Comparison of ENCODE assay signal across 18 cellular contexts in the genomic region with DNA sequence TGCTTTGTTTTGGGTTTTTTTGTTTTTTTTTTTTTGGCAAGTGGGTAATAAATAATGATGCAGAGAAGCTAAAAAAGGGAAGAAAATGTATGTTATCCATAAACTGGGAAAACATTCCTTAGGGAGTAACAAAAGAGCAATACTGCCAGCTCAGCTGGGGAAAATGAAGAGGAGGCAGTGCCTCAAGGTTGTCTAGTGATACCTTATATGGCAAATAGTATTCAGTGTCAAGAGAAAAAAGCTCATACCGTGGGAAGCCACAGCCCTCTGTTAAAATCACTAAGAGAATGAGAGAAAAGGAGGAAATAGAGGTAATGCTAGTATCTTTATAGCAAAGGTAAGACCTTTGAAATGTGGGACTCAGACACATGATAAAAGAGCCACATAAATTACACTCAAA. TPM values are rescaled to one million over a fixed set of nuclear protein-coding genes. Genes with fewer than 3 reads are reported as not detected.
DNase-seq lines count a peak whose midpoint lies in the region; ATAC-seq, FAIRE-seq and TF ChIP-seq lines count a peak whose summit lies in the region.
"Had no signal": no experiment of that assay in that cellular context is flagged by ENCODE, and none has a peak within 500 bp of the region (broad histone marks: within the 10 kb centered on the region; RNA-seq: fewer than 3 reads in every experiment).

No MANE protein-coding gene starts in this region.

- no peaks in the 10 kb centered on the region for H3K79me2 ChIP-seq in HepG2 (ENCODE audit: insufficient read depth, low read length)

- 4% methylated on average over 1 of the region's 1 CpG for WGBS in HepG2 (ENCODE audit: low lambda C conversion rate)
- 78% methylated on average over 1 of the region's 1 CpG for WGBS in right lobe of liver (ENCODE audit: insufficient coverage, low coverage, low lambda C conversion rate, missing lambda C conversion rate)
- WGBS in mesenchymal stem cell = 73% methylated on average over 1 of the region's 1 CpG

- BruUV-seq in HepG2 (replicated peaks; lab: Mats Ljungman, UMichigan) = no TSS peak

- no peak overlapping the region for H3K4ac ChIP-seq in mesenchymal stem cell (ENCODE audit: low read depth in 1 of 2, low read length in 2 of 2)

- H4K91ac ChIP-seq in mesenchymal stem cell (ENCODE audit: low read length) = no peak overlapping the region

- no peak overlapping the region for H3K18ac ChIP-seq in mesenchymal stem cell (ENCODE audit: low read depth in 1 of 2, low read length in 2 of 2)

- in situ Hi-C loops in HepG2 (cut with HindIII; ENCODE audit: extremely low pct_ligation_motif_present, low pct_unique_long_range_greater_than_20kb) = no loop called here

- no peak overlapping the region for H2BK120ac ChIP-seq in mesenchymal stem cell (ENCODE audit: low read depth, low read length)

- no peak for FAIRE-seq in HepG2 (lab: Jason Lieb, UNC)

- H3K4me2 ChIP-seq in HepG2 (ENCODE audit: low read depth, low read length) (no peak overlapping the region), mesenchymal stem cell (ENCODE audit: low read length, poor library complexity, severe bottlenecking) (no peak overlapping the region)

- ATAC-seq in HepG2 = no peak
- ATAC-seq in right lobe of liver = no peak
- ATAC-seq in SK-N-SH treated with all-trans-retinoic acid at 6 μM for 48 hours = peak; percentile 33
- ATAC-seq in left lobe of liver = no peak
- no peak for ATAC-seq in HG03432 (IDR thresholded peaks at IDR 0.05; ENCODE audit: unreplicated experiment)

- H3K27me3 ChIP-seq in HepG2 (ENCODE audit: control insufficient read depth in 1 of 2, insufficient read depth in 2 of 2, low read length in 2 of 2) (no peaks in the 10 kb centered on the region; a peak in 1 of 5 replicates), right lobe of liver (no peaks in the 10 kb centered on the region), mesenchymal stem cell (ENCODE audit: control insufficient read depth in 1 of 2, insufficient read depth in 1 of 2, low read length in 2 of 2) (no peaks in the 10 kb centered on the region), tibial artery (no peaks in the 10 kb centered on the region)
- H3K27me3 ChIP-seq: BLaER1 treated with 17β-estradiol and CSF1 and Interleukin-3, amounts not matched to agents 10 nM and 100 nM had no signal

- no peak overlapping the region for H3K27ac ChIP-seq in HepG2 (ENCODE audit: extremely low read length, insufficient read depth, low read length)
- H3K27ac ChIP-seq in right lobe of liver = no peak overlapping the region
- H3K27ac ChIP-seq in mesenchymal stem cell (ENCODE audit: low read length, poor library complexity, severe bottlenecking) = no peak overlapping the region
- H3K27ac ChIP-seq in tibial artery = no peak overlapping the region
- H3K27ac ChIP-seq: BLaER1 treated with 17β-estradiol and CSF1 and Interleukin-3, amounts not matched to agents 10 nM and 100 nM had no signal

- H2BK5ac ChIP-seq in mesenchymal stem cell (ENCODE audit: low read depth, low read length, poor library complexity, severe bottlenecking) = no peak overlapping the region

- TF ChIP-seq EP300 in HepG2 (IDR thresholded peaks at IDR 0.05; ENCODE audit: low read depth in 2 of 2, low read length in 2 of 2) = no peak
- TF ChIP-seq EP300 in HepG2 (CRISPR knock-in tag; IDR thresholded peaks at IDR 0.05; ENCODE audit: borderline replicate concordance) = no peak

- no peak overlapping the region for H3K14ac ChIP-seq in mesenchymal stem cell (ENCODE audit: low read length in 2 of 2)

- H3K4me1 ChIP-seq in HepG2 (ENCODE audit: insufficient read depth, low read length) = no peaks in the 10 kb centered on the region
- H3K4me1 ChIP-seq in right lobe of liver = no peaks in the 10 kb centered on the region
- H3K4me1 ChIP-seq in mesenchymal stem cell (ENCODE audit: control insufficient read depth, insufficient read depth, low read depth, low read length) = no peaks in the 10 kb centered on the region
- H3K4me1 ChIP-seq in tibial artery = peaks cover 0 to 4% (median 0%) of the 10 kb centered on the region in 4 donors
- H3K4me1 ChIP-seq: HAP-1 had no signal

- POLR2A ChIA-PET in HepG2 (lab: Yijun Ruan, JAX) = no interaction called here

- H2AFZ ChIP-seq in HepG2 (ENCODE audit: low read length) = no peak overlapping the region
- H2AFZ ChIP-seq in mesenchymal stem cell (ENCODE audit: low read depth, low read length) = no peak overlapping the region

- TF ChIP-seq CTCF in HepG2 (CRISPR knock-in tag; IDR thresholded peaks at IDR 0.05) = no peak
- no peak for TF ChIP-seq CTCF in right lobe of liver (IDR thresholded peaks at IDR 0.05)
- no peak for TF ChIP-seq CTCF in tibial artery (IDR thresholded peaks at IDR 0.05)

- DNase-seq in HepG2 (ENCODE audit: low spot score) (no peak), right lobe of liver (no peak), mesenchymal stem cell (peak; percentile 15), left lobe of liver (ENCODE audit: low spot score) (no peak), tibial artery (no peak), foreskin melanocyte (no peak)
- DNase-seq: KBM-7, NCI-H1092, NCI-H2107, NCI-H226, NCI-H526, RPMI8226 had no signal

- no peaks in the 10 kb centered on the region for H3K79me1 ChIP-seq in mesenchymal stem cell (replicated peaks; ENCODE audit: low read length, poor library complexity, severe bottlenecking)

- H3K4me3 ChIP-seq in HepG2 (replicated peaks in 1 of 3; ENCODE audit: insufficient read depth in 1 of 3, low read depth in 2 of 3, low read length in 3 of 3) (no peak overlapping the region), right lobe of liver (no peak overlapping the region), mesenchymal stem cell (ENCODE audit: insufficient read depth in 1 of 2, low read depth in 1 of 2, low read length in 2 of 2) (no peak overlapping the region), tibial artery (no peak overlapping the region)
- H3K4me3 ChIP-seq: BLaER1 treated with 17β-estradiol and CSF1 and Interleukin-3, amounts not matched to agents 10 nM and 100 nM; HAP-1 had no signal

- H4K20me1 ChIP-seq in HepG2 (ENCODE audit: insufficient read depth, low read length) = no peaks in the 10 kb centered on the region
- H4K20me1 ChIP-seq: BLaER1 treated with 17β-estradiol and CSF1 and Interleukin-3, amounts not matched to agents 10 nM and 100 nM had no signal

- no peak for TF ChIP-seq POLR2A in HepG2 (IDR thresholded peaks at IDR 0.05; ENCODE audit: insufficient read depth in 1 of 2, low read depth in 2 of 2, low read length in 2 of 2)
- no peak for TF ChIP-seq POLR2A in right lobe of liver (IDR thresholded peaks at IDR 0.05)

- intact Hi-C loops in HepG2 (cut with micrococcal nuclease; ENCODE audit: unreplicated experiment) (no loop called here), right lobe of liver (cut with DNase I) (no loop called here), tibial artery (cut with DNase I; ENCODE audit: low total_unique reads) (no loop called here)

- TF ChIP-seq RAD21 in HepG2 (CRISPR knock-in tag; IDR thresholded peaks at IDR 0.05) = no peak

- no peak overlapping the region for H2BK15ac ChIP-seq in mesenchymal stem cell (ENCODE audit: low read depth, poor library complexity, severe bottlenecking)

- H3K36me3 ChIP-seq in HepG2 (replicated peaks in 1 of 2; ENCODE audit: control insufficient read depth in 1 of 2, insufficient read depth in 2 of 2, low read length in 2 of 2) (no peaks in the 10 kb centered on the region), right lobe of liver (no peaks in the 10 kb centered on the region), mesenchymal stem cell (ENCODE audit: control insufficient read depth in 1 of 2, insufficient read depth in 2 of 2, low read depth in 1 of 2, low read length in 2 of 2) (no peaks in the 10 kb centered on the region), tibial artery (no peaks in the 10 kb centered on the region)
- H3K36me3 ChIP-seq: BLaER1 treated with 17β-estradiol and CSF1 and Interleukin-3, amounts not matched to agents 10 nM and 100 nM; HAP-1 had no signal

- H3K9ac ChIP-seq in HepG2 (ENCODE audit: insufficient read depth, low read depth, low read length) (no peak overlapping the region), mesenchymal stem cell (ENCODE audit: low read length) (no peak overlapping the region)
- H3K9ac ChIP-seq: BLaER1 treated with 17β-estradiol and CSF1 and Interleukin-3, amounts not matched to agents 10 nM and 100 nM had no signal

- no peak overlapping the region for H3K23ac ChIP-seq in mesenchymal stem cell (ENCODE audit: low read length in 2 of 2)

- H2AK5ac ChIP-seq in mesenchymal stem cell (ENCODE audit: low read length, severe bottlenecking) = no peak overlapping the region

- CTCF ChIA-PET in HepG2 (lab: Yijun Ruan, JAX; ENCODE audit: low intra/inter-chr PET ratio, low total read pairs) = no interaction called here

- no peak overlapping the region for H2BK12ac ChIP-seq in mesenchymal stem cell (ENCODE audit: low read length in 2 of 2)

- H3K9me3 ChIP-seq in HepG2 (ENCODE audit: low read length) = no peaks in the 10 kb centered on the region
- H3K9me3 ChIP-seq in right lobe of liver = no peaks in the 10 kb centered on the region
- no peaks in the 10 kb centered on the region for H3K9me3 ChIP-seq in mesenchymal stem cell (ENCODE audit: control insufficient read depth, low read length)
- no peaks in the 10 kb centered on the region for H3K9me3 ChIP-seq in tibial artery
- H3K9me3 ChIP-seq: BLaER1 treated with 17β-estradiol and CSF1 and Interleukin-3, amounts not matched to agents 10 nM and 100 nM; HAP-1 had no signal

- no peak overlapping the region for H4K8ac ChIP-seq in mesenchymal stem cell (ENCODE audit: low read length)

RNA-seq across cellular contexts. Expression of a gene that starts 47.1 kb away (rescaled TPM):
- total RNA-seq in HepG2 (2016; rRNA removed; fragmentation: Illumina TruSeq; extraction: Trizol) = 97.8 and 104 TPM in 2 replicates
- total RNA-seq in HepG2 (2016; cell fraction: cytosol; rRNA removed; fragmentation: Illumina TruSeq; extraction: Trizol; ENCODE audit: low read depth) = 41.9 and 46.7 TPM in 2 replicates
- 92.4 and 106 TPM in 2 replicates for total RNA-seq in HepG2 (2016; cell fraction: insoluble cytoplasmic fraction; rRNA removed; fragmentation: Illumina TruSeq; extraction: Trizol)
- total RNA-seq in HepG2 (2016; cell fraction: membrane; rRNA removed; fragmentation: Illumina TruSeq; extraction: Trizol) = 60.2 and 61.3 TPM in 2 replicates
- 91.8 and 97.0 TPM in 2 replicates for total RNA-seq in HepG2 (2016; cell fraction: nucleus; rRNA removed; fragmentation: Illumina TruSeq; extraction: Trizol)
- polyA plus RNA-seq in HepG2 (2011; rRNA removed) = 37.9 and 41.8 TPM in 2 replicates
- polyA plus RNA-seq in HepG2 (2011; cell fraction: cytosol; rRNA removed) = 28.9 and 39.2 TPM in 2 replicates
- polyA plus RNA-seq in HepG2 (2011; cell fraction: nucleus; rRNA removed) = 42.3 and 58.0 TPM in 2 replicates
- polyA plus RNA-seq in HepG2 (2012) = 67.5 and 98.6 TPM in 2 replicates
- polyA plus RNA-seq in HepG2 (2016; cell fraction: cytosol; fragmentation: Illumina TruSeq; extraction: Trizol; ENCODE audit: low read depth) = 32.8 and 42.1 TPM in 2 replicates
- 87.1 and 90.1 TPM in 2 replicates for polyA plus RNA-seq in HepG2 (2016; cell fraction: insoluble cytoplasmic fraction; fragmentation: Illumina TruSeq; extraction: Trizol; ENCODE audit: low read depth)
- 46.2 and 48.8 TPM in 2 replicates for polyA plus RNA-seq in HepG2 (2016; cell fraction: membrane; fragmentation: Illumina TruSeq; extraction: Trizol; ENCODE audit: low read depth)
- 109 and 122 TPM in 2 replicates for polyA plus RNA-seq in HepG2 (2016; cell fraction: nucleus; fragmentation: Illumina TruSeq; extraction: Trizol; ENCODE audit: insufficient read depth, low read depth)
- polyA minus RNA-seq in HepG2 (2011; rRNA and poly(A)+ RNA removed; ENCODE audit: low replicate concordance) = 57.4 TPM in 1 of 2 replicates, not detected in the other
- polyA minus RNA-seq in HepG2 (2011; cell fraction: cytosol; rRNA and poly(A)+ RNA removed) = 15.2 and 17.4 TPM in 2 replicates
- 124 and 145 TPM in 2 replicates for polyA minus RNA-seq in HepG2 (2011; cell fraction: nucleus; rRNA and poly(A)+ RNA removed)
- 10 to 100 TPM; 10.7 to 46.4 (median 20.1) TPM for total RNA-seq in right lobe of liver
- not detected for polyA plus RNA-seq in mesenchymal stem cell (2013, experiment 1 of 2)
- not detected for polyA plus RNA-seq in mesenchymal stem cell (2013, experiment 2 of 2)
- 22.2 TPM for total RNA-seq in left lobe of liver
- total RNA-seq: A172, OCI-LY7 had no signal
